Comparison of ENCODE assay signal across 1 cellular context in genomic region chr11:96332236-96332761, GRCh38.
TF ChIP-seq lines count a peak whose summit lies in the region.

No MANE protein-coding gene starts in this region.

TF ChIP-seq in HepG2, 621 proteins besides CTCF, POLR2A, EP300 and RAD21 (continued from another document):
- TF ChIP-seq, protein P1, sequence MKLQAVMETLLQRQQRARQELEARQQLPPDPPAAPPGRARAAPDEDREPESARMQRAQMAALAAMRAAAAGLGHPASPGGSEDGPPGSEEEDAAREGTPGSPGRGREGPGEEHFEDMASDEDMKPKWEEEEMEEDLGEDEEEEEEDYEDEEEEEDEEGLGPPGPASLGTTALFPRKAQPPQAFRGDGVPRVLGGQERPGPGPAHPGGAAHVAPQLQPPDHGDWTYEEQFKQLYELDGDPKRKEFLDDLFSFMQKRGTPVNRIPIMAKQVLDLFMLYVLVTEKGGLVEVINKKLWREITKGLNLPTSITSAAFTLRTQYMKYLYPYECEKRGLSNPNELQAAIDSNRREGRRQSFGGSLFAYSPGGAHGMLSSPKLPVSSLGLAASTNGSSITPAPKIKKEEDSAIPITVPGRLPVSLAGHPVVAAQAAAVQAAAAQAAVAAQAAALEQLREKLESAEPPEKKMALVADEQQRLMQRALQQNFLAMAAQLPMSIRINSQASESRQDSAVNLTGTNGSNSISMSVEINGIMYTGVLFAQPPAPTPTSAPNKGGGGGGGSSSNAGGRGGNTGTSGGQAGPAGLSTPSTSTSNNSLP (IDR thresholded peaks at IDR 0.05; ENCODE audit: low read depth, low read length), result peak; percentile 73
- peak; percentile 46; the same call in 1 of the 2 replicates for TF ChIP-seq GATAD1 (CRISPR knock-in tag; IDR thresholded peaks at IDR 0.05)
- no peak for TF ChIP-seq ZZZ3 (CRISPR knock-in tag; IDR thresholded peaks at IDR 0.05; ENCODE audit: borderline replicate concordance)
- peak; percentile 32; the same call in 1 of the 2 replicates for TF ChIP-seq ZNF331 (CRISPR knock-in tag; IDR thresholded peaks at IDR 0.05)
- peak; percentile 63 for TF ChIP-seq NR2C2 (CRISPR knock-in tag; IDR thresholded peaks at IDR 0.05; ENCODE audit: borderline replicate concordance)
- 0 out of 2 replicates have a peak, but pooled peaks have one; percentile 31 for TF ChIP-seq ZMYM2 (CRISPR knock-in tag; IDR thresholded peaks at IDR 0.05)
- peak; percentile 91 for TF ChIP-seq SALL1 (CRISPR knock-in tag; IDR thresholded peaks at IDR 0.05)
- TF ChIP-seq ZNF607 (CRISPR knock-in tag; IDR thresholded peaks at IDR 0.05; ENCODE audit: borderline replicate concordance), result no peak
- TF ChIP-seq ATM (IDR thresholded peaks at IDR 0.05; ENCODE audit: borderline replicate concordance), result no peak
- 0 out of 2 replicates have a peak, but pooled peaks have one; percentile 49 for TF ChIP-seq ZSCAN31 (CRISPR knock-in tag; IDR thresholded peaks at IDR 0.05; ENCODE audit: low read depth)
- peak; percentile 50; the same call in 1 of the 2 replicates for TF ChIP-seq ZNF639 (CRISPR knock-in tag; conservative IDR thresholded peaks at IDR 0.05)
- TF ChIP-seq NR2F6 (IDR thresholded peaks at IDR 0.05), result no peak
- peak; percentile 31; the same call in 1 of the 2 replicates for TF ChIP-seq NR2F6 (CRISPR knock-in tag; IDR thresholded peaks at IDR 0.05)
- TF ChIP-seq, protein P2, sequence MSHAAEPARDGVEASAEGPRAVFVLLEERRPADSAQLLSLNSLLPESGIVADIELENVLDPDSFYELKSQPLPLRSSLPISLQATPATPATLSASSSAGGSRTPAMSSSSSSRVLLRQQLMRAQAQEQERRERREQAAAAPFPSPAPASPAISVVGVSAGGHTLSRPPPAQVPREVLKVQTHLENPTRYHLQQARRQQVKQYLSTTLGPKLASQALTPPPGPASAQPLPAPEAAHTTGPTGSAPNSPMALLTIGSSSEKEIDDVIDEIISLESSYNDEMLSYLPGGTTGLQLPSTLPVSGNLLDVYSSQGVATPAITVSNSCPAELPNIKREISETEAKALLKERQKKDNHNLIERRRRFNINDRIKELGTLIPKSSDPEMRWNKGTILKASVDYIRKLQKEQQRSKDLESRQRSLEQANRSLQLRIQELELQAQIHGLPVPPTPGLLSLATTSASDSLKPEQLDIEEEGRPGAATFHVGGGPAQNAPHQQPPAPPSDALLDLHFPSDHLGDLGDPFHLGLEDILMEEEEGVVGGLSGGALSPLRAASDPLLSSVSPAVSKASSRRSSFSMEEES (CRISPR knock-in tag; IDR thresholded peaks at IDR 0.05), result 0 out of 2 replicates have a peak, but pooled peaks have one; percentile 12
- peak; percentile 51; the same call in 1 of the 2 replicates for TF ChIP-seq ELF1 (CRISPR knock-in tag; IDR thresholded peaks at IDR 0.05)
